In genomic region chr2:156748238-156748637, GRCh38 we compare ENCODE assay signal across 17 cellular contexts.
"Had no signal": no experiment of that assay in that cellular context is flagged by ENCODE, and none has a peak within 500 bp of the region (broad histone marks: within the 10 kb centered on the region; RNA-seq: fewer than 3 reads in every experiment).

No MANE protein-coding gene starts in this region.

- H3K4me3 Mint-ChIP-seq: activated naive CD8-positive, alpha-beta T cell; activated T-helper 1 cell treated with anti-CD3 and anti-CD28 coated beads, Interleukin-12 subunit alpha, Interleukin-12 subunit beta, Interleukin-2, Interleukin-4 antibody, amounts not matched to agents 30 ng/mL and 10 ng/mL and 1 ng/mL, durations not matched to agents 14 hours and 24 hours and 36 hours; effector memory CD8-positive, alpha-beta T cell; natural killer cell treated with Interleukin-12 subunit alpha and Interleukin-12 subunit beta and Interleukin-15 and Interleukin-18, amount 100 ng/mL, for 72 hours; stimulated activated naive B cell treated with anti-CD40 and anti-IgM and Interleukin-4, amounts not matched to agents 10 μg/mL and 1 μg/mL and 100 μg/mL, for 72 hours had no signal

- H3K36me3 Mint-ChIP-seq: activated naive CD8-positive, alpha-beta T cell; natural killer cell treated with Interleukin-12 subunit alpha and Interleukin-12 subunit beta and Interleukin-15 and Interleukin-18, amount 100 ng/mL, for 72 hours; stimulated activated naive B cell treated with anti-CD40 and anti-IgM and Interleukin-4, amounts not matched to agents 10 μg/mL and 1 μg/mL and 100 μg/mL, for 72 hours had no signal

- H3K27ac ChIP-seq: cardiac muscle cell, esophagus squamous epithelium, thoracic aorta, upper lobe of right lung, WERI-Rb-1 had no signal

- H3K27me3 Mint-ChIP-seq: effector memory CD8-positive, alpha-beta T cell; natural killer cell treated with Interleukin-12 subunit alpha and Interleukin-12 subunit beta and Interleukin-15 and Interleukin-18, amount 100 ng/mL, for 72 hours had no signal

- H3K9me3 ChIP-seq: esophagus squamous epithelium, thoracic aorta, upper lobe of right lung had no signal

- H3K9me3 Mint-ChIP-seq: activated T-helper 1 cell treated with anti-CD3 and anti-CD28 coated beads, Interleukin-12 subunit alpha, Interleukin-12 subunit beta, Interleukin-2, Interleukin-4 antibody, amounts not matched to agents 30 ng/mL and 10 ng/mL and 1 ng/mL, durations not matched to agents 14 hours and 24 hours and 36 hours; effector memory CD8-positive, alpha-beta T cell; stimulated activated naive B cell treated with anti-CD40 and anti-IgM and Interleukin-4, amounts not matched to agents 10 μg/mL and 1 μg/mL and 100 μg/mL, for 72 hours had no signal

- H3K4me1 Mint-ChIP-seq: stimulated activated naive B cell treated with anti-CD40 and anti-IgM and Interleukin-4, amounts not matched to agents 10 μg/mL and 1 μg/mL and 100 μg/mL, for 72 hours had no signal

- H3K27ac Mint-ChIP-seq: activated naive CD8-positive, alpha-beta T cell; activated T-helper 1 cell treated with anti-CD3 and anti-CD28 coated beads, Interleukin-12 subunit alpha, Interleukin-12 subunit beta, Interleukin-2, Interleukin-4 antibody, amounts not matched to agents 30 ng/mL and 10 ng/mL and 1 ng/mL, durations not matched to agents 14 hours and 24 hours and 36 hours; effector memory CD8-positive, alpha-beta T cell; natural killer cell treated with Interleukin-12 subunit alpha and Interleukin-12 subunit beta and Interleukin-15 and Interleukin-18, amount 100 ng/mL, for 72 hours; stimulated activated naive B cell treated with anti-CD40 and anti-IgM and Interleukin-4, amounts not matched to agents 10 μg/mL and 1 μg/mL and 100 μg/mL, for 72 hours had no signal

- H3K4me1 ChIP-seq: esophagus squamous epithelium, upper lobe of right lung had no signal

- DNase-seq: activated CD4-positive, alpha-beta T cell treated with anti-CD3 and anti-CD28 coated beads for 1 hour; activated CD4-positive, alpha-beta T cell treated with anti-CD3 and anti-CD28 coated beads, Interleukin-2, amount 50 U/mL, for 4 hours; activated T-cell treated with anti-CD3 and anti-CD28 coated beads for 4 hours; amniotic stem cell; effector memory CD8-positive, alpha-beta T cell; esophagus squamous epithelium; hippocampal formation; left cardiac atrium; mesenchymal stem cell; stimulated activated naive B cell treated with anti-CD40 and anti-IgM and Interleukin-4, amounts not matched to agents 10 μg/mL and 1 μg/mL and 100 μg/mL, for 72 hours; upper lobe of right lung; WERI-Rb-1 had no signal

- ATAC-seq: effector memory CD8-positive, alpha-beta T cell; left cardiac atrium; natural killer cell treated with Interleukin-12 subunit alpha and Interleukin-12 subunit beta and Interleukin-15 and Interleukin-18, amount 100 ng/mL, for 72 hours; stimulated activated naive B cell treated with anti-CD40 and anti-IgM and Interleukin-4, amounts not matched to agents 10 μg/mL and 1 μg/mL and 100 μg/mL, for 72 hours; upper lobe of right lung had no signal

- H3K27me3 ChIP-seq: cardiac muscle cell, esophagus squamous epithelium, upper lobe of right lung had no signal

- H3K36me3 ChIP-seq: cardiac muscle cell, esophagus squamous epithelium, thoracic aorta, upper lobe of right lung, WERI-Rb-1 had no signal

- H3K4me3 ChIP-seq: cardiac muscle cell, esophagus squamous epithelium, thoracic aorta, upper lobe of right lung had no signal
